ENCODE assay signal across 1 cellular context in the genomic region with DNA sequence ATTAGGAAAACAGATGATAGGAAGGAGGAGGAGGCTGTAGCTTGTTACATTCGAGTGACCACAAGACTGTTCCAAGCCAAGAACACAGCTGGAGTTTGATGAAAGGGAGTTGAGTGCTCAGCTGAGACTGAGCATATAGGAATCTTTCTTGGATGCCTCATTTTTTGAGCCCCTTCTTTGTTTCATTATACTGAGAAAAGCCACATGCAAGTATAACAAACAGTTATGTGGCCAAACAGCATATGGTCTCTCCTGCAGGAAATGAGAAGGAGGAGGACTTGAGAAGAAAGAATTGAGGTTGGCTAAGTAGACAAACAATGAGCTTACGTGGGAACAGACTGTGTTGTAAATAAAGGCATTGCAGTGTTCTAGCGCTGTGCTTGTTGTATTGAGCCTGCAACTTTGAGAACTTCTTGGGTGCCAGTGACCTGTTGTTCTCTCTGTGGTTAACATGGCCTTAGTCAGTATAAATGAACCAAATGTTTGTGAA.
TF ChIP-seq lines count a peak whose summit lies in the region.

No MANE protein-coding gene starts in this region.

TF ChIP-seq in WTC11, 78 proteins besides CTCF, POLR2A, EP300 and RAD21 (continued from another document):
- TF ChIP-seq, protein P1, sequence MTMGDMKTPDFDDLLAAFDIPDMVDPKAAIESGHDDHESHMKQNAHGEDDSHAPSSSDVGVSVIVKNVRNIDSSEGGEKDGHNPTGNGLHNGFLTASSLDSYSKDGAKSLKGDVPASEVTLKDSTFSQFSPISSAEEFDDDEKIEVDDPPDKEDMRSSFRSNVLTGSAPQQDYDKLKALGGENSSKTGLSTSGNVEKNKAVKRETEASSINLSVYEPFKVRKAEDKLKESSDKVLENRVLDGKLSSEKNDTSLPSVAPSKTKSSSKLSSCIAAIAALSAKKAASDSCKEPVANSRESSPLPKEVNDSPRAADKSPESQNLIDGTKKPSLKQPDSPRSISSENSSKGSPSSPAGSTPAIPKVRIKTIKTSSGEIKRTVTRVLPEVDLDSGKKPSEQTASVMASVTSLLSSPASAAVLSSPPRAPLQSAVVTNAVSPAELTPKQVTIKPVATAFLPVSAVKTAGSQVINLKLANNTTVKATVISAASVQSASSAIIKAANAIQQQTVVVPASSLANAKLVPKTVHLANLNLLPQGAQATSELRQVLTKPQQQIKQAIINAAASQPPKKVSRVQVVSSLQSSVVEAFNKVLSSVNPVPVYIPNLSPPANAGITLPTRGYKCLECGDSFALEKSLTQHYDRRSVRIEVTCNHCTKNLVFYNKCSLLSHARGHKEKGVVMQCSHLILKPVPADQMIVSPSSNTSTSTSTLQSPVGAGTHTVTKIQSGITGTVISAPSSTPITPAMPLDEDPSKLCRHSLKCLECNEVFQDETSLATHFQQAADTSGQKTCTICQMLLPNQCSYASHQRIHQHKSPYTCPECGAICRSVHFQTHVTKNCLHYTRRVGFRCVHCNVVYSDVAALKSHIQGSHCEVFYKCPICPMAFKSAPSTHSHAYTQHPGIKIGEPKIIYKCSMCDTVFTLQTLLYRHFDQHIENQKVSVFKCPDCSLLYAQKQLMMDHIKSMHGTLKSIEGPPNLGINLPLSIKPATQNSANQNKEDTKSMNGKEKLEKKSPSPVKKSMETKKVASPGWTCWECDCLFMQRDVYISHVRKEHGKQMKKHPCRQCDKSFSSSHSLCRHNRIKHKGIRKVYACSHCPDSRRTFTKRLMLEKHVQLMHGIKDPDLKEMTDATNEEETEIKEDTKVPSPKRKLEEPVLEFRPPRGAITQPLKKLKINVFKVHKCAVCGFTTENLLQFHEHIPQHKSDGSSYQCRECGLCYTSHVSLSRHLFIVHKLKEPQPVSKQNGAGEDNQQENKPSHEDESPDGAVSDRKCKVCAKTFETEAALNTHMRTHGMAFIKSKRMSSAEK (CRISPR knock-in tag; IDR thresholded peaks at IDR 0.05; ENCODE audit: borderline replicate concordance), result no peak
- TF ChIP-seq TEAD4 (CRISPR knock-in tag; IDR thresholded peaks at IDR 0.05), result no peak
- TF ChIP-seq, protein P2, sequence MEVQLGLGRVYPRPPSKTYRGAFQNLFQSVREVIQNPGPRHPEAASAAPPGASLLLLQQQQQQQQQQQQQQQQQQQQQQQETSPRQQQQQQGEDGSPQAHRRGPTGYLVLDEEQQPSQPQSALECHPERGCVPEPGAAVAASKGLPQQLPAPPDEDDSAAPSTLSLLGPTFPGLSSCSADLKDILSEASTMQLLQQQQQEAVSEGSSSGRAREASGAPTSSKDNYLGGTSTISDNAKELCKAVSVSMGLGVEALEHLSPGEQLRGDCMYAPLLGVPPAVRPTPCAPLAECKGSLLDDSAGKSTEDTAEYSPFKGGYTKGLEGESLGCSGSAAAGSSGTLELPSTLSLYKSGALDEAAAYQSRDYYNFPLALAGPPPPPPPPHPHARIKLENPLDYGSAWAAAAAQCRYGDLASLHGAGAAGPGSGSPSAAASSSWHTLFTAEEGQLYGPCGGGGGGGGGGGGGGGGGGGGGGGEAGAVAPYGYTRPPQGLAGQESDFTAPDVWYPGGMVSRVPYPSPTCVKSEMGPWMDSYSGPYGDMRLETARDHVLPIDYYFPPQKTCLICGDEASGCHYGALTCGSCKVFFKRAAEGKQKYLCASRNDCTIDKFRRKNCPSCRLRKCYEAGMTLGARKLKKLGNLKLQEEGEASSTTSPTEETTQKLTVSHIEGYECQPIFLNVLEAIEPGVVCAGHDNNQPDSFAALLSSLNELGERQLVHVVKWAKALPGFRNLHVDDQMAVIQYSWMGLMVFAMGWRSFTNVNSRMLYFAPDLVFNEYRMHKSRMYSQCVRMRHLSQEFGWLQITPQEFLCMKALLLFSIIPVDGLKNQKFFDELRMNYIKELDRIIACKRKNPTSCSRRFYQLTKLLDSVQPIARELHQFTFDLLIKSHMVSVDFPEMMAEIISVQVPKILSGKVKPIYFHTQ (CRISPR knock-in tag; IDR thresholded peaks at IDR 0.05), result no peak
- TF ChIP-seq ZNF671 (CRISPR knock-in tag; IDR thresholded peaks at IDR 0.05), result no peak
- no peak for TF ChIP-seq MYBL2 (CRISPR knock-in tag; IDR thresholded peaks at IDR 0.05)
- no peak for TF ChIP-seq ATF1 (CRISPR knock-in tag; IDR thresholded peaks at IDR 0.05)
- TF ChIP-seq, protein P3, sequence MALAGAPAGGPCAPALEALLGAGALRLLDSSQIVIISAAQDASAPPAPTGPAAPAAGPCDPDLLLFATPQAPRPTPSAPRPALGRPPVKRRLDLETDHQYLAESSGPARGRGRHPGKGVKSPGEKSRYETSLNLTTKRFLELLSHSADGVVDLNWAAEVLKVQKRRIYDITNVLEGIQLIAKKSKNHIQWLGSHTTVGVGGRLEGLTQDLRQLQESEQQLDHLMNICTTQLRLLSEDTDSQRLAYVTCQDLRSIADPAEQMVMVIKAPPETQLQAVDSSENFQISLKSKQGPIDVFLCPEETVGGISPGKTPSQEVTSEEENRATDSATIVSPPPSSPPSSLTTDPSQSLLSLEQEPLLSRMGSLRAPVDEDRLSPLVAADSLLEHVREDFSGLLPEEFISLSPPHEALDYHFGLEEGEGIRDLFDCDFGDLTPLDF (CRISPR knock-in tag; IDR thresholded peaks at IDR 0.05), result no peak
- no peak for TF ChIP-seq TCF7 (CRISPR knock-in tag; IDR thresholded peaks at IDR 0.05; ENCODE audit: low read depth)
